Comparison of ENCODE assay signal across 11 cellular contexts in the genomic region with DNA sequence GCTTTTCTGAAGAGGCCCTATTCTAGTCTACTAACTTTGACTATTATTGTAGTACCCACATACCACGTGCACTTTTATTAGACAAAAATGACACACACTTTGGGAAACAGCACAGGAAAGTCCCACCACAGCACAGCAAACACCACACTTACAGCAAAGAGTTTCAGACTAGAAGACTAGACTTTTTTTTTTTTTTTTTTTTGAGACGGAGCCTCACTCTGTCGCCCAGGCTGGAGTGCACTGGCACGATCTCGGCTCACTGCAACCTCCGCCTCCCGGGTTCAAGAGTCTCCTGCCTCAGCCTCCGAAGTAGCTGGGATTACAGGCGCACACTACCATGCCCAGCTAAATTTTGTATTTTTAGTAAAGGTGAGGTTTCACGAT. TPM values are rescaled to one million over a fixed set of nuclear protein-coding genes. Genes with fewer than 3 reads are reported as not detected.
DNase-seq lines count a peak whose midpoint lies in the region; ATAC-seq and TF ChIP-seq lines count a peak whose summit lies in the region.
"Had no signal": no experiment of that assay in that cellular context is flagged by ENCODE, and none has a peak within 500 bp of the region (broad histone marks: within the 10 kb centered on the region; RNA-seq: fewer than 3 reads in every experiment).

No MANE protein-coding gene starts in this region.

- no peaks in the 10 kb centered on the region for H3K9me2 ChIP-seq in GM23338 (ENCODE audit: insufficient read depth)

- H3K27me3 Mint-ChIP-seq in osteocyte (ENCODE audit: unreplicated experiment): no peaks in the 10 kb centered on the region
- peaks cover 13% of the 10 kb centered on the region for H3K27me3 Mint-ChIP-seq in GM23338 (ENCODE audit: insufficient read depth, low read depth, poor library complexity)

- H3K36me3 ChIP-seq in breast epithelium: no peaks in the 10 kb centered on the region
- H3K36me3 ChIP-seq in GM23338 (ENCODE audit: insufficient read depth): 0 out of 2 replicates have a peak, but pooled peaks cover under 1% of the 10 kb centered on the region
- H3K36me3 ChIP-seq: thoracic aorta had no signal

- no peak for TF ChIP-seq CTCF in GM10248 (IDR thresholded peaks at IDR 0.05; ENCODE audit: control extremely low read depth, extremely low read depth, low read depth, missing control alignments)
- no peak for TF ChIP-seq CTCF in breast epithelium (IDR thresholded peaks at IDR 0.05)
- no peak for TF ChIP-seq CTCF in osteocyte (IDR thresholded peaks at IDR 0.05)
- TF ChIP-seq CTCF in GM23338 (conservative IDR thresholded peaks at IDR 0.05; ENCODE audit: low read depth in 2 of 2): no peak

- H3K27ac ChIP-seq in breast epithelium: peak overlapping the region; percentile 33 to 54
- H3K27ac ChIP-seq in GM23338 (ENCODE audit: low read depth): no peak overlapping the region; the same call in 1 of the 2 replicates

- intact Hi-C loops in breast epithelium (cut with DNase I; ENCODE audit: low total_unique reads): no loop called here

- H3K4me1 Mint-ChIP-seq in osteocyte (ENCODE audit: unreplicated experiment) (peaks cover 61% of the 10 kb centered on the region), GM23338 (peaks cover 46% of the 10 kb centered on the region)

- peaks cover 0 to 19% of the 10 kb centered on the region in 2 donors for H3K4me1 ChIP-seq in breast epithelium
- H3K4me1 ChIP-seq in GM23338 (ENCODE audit: insufficient read depth): peaks cover 46% of the 10 kb centered on the region

- H3K27me3 ChIP-seq in breast epithelium (no peaks in the 10 kb centered on the region), GM23338 (ENCODE audit: insufficient read depth) (no peaks in the 10 kb centered on the region)

- no peak overlapping the region for H3K4me2 ChIP-seq in GM23338

- H3K27ac Mint-ChIP-seq in osteocyte (ENCODE audit: unreplicated experiment) (peak overlapping the region; percentile 47), GM23338 (no peak overlapping the region; the same call in 1 of the 2 replicates)

- CTCF ChIA-PET in GM10248 (lab: Yijun Ruan, JAX): interaction anchor here (0.9 to 6.4 kb wide), 5 partner anchors 14 to 136 kb away, joined by 3 to 100 read pairs (median 3); a partner anchor contains a TSS

- DNase-seq in GM10248 (ENCODE audit: extremely low spot score) (peak; percentile 52), breast epithelium (ENCODE audit: low spot score in 2 of 2) (no peak), osteocyte (ENCODE audit: extremely low spot score, unreplicated experiment) (no peak), middle frontal gyrus (ENCODE audit: extremely low spot score, low spot score) (no peak), GM23338 (ENCODE audit: low spot score) (no peak), RKO (ENCODE audit: low spot score) (no peak)
- DNase-seq: NCI-H2227 treated with DMSO at 0.1 percent for 48 hours, right cardiac atrium had no signal

- peak; percentile 42 for ATAC-seq in HG03060 (IDR thresholded peaks at IDR 0.05; ENCODE audit: low read depth, unreplicated experiment)
- no peak for ATAC-seq in GM23338
- no peak for ATAC-seq in HG03520 (IDR thresholded peaks at IDR 0.05; ENCODE audit: unreplicated experiment)
- ATAC-seq: right cardiac atrium had no signal

- H3F3A ChIP-seq in GM23338 (replicated peaks; ENCODE audit: low read depth): peaks cover 7% of the 10 kb centered on the region; the same call in 1 of the 2 replicates

- no peak overlapping the region for H2AFZ ChIP-seq in GM23338

- H3K4me3 ChIP-seq in breast epithelium: no peak overlapping the region
- H3K4me3 ChIP-seq in GM23338: no peak overlapping the region
- H3K4me3 ChIP-seq: thoracic aorta had no signal

- POLR2A ChIA-PET in GM10248 (lab: Yijun Ruan, JAX): interaction anchor here (0.6 kb wide), 1 partner anchor 232 kb away, joined by 3 read pairs; no protein-coding TSS in a partner anchor

- peaks cover 2% of the 10 kb centered on the region for H3K36me3 Mint-ChIP-seq in osteocyte (ENCODE audit: unreplicated experiment)
- peaks cover 19% of the 10 kb centered on the region; the same call in 2 of the 3 replicates for H3K36me3 Mint-ChIP-seq in GM23338 (ENCODE audit: low read depth)

- H3K4me3 Mint-ChIP-seq in osteocyte (ENCODE audit: unreplicated experiment): no peak overlapping the region
- no peak overlapping the region for H3K4me3 Mint-ChIP-seq in GM23338

- peaks cover 98% of the 10 kb centered on the region for H4K20me1 ChIP-seq in GM23338 (replicated peaks; ENCODE audit: insufficient read depth)

- H3K9me3 Mint-ChIP-seq in osteocyte (ENCODE audit: unreplicated experiment): no peaks in the 10 kb centered on the region
- no peaks in the 10 kb centered on the region for H3K9me3 Mint-ChIP-seq in GM23338

- H3K79me2 ChIP-seq in GM23338 (replicated peaks; ENCODE audit: insufficient read depth): peaks cover 100% of the 10 kb centered on the region

- no peak for TF ChIP-seq POLR2A in breast epithelium (IDR thresholded peaks at IDR 0.05)

- no peaks in the 10 kb centered on the region for H3K9me3 ChIP-seq in breast epithelium
- H3K9me3 ChIP-seq: thoracic aorta had no signal

TF ChIP-seq in GM23338, 12 proteins besides CTCF, POLR2A, EP300 and RAD21:
- TF ChIP-seq CREB1 (CRISPR knock-in tag; IDR thresholded peaks at IDR 0.05; ENCODE audit: low read depth) (no peak), STAT1 (IDR thresholded peaks at IDR 0.05; ENCODE audit: unreplicated experiment) (no peak), EZH2 (IDR thresholded peaks at IDR 0.05; ENCODE audit: low read depth, unreplicated experiment) (no peak), EZH2phosphoT487 (IDR thresholded peaks at IDR 0.05; ENCODE audit: unreplicated experiment) (no peak), NANOG (IDR thresholded peaks at IDR 0.05; ENCODE audit: borderline replicate concordance) (no peak), JUNB (IDR thresholded peaks at IDR 0.05; ENCODE audit: unreplicated experiment) (no peak)
- TF ChIP-seq, protein P1, sequence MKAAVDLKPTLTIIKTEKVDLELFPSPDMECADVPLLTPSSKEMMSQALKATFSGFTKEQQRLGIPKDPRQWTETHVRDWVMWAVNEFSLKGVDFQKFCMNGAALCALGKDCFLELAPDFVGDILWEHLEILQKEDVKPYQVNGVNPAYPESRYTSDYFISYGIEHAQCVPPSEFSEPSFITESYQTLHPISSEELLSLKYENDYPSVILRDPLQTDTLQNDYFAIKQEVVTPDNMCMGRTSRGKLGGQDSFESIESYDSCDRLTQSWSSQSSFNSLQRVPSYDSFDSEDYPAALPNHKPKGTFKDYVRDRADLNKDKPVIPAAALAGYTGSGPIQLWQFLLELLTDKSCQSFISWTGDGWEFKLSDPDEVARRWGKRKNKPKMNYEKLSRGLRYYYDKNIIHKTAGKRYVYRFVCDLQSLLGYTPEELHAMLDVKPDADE (IDR thresholded peaks at IDR 0.05): no peak
- TF ChIP-seq, protein P2, sequence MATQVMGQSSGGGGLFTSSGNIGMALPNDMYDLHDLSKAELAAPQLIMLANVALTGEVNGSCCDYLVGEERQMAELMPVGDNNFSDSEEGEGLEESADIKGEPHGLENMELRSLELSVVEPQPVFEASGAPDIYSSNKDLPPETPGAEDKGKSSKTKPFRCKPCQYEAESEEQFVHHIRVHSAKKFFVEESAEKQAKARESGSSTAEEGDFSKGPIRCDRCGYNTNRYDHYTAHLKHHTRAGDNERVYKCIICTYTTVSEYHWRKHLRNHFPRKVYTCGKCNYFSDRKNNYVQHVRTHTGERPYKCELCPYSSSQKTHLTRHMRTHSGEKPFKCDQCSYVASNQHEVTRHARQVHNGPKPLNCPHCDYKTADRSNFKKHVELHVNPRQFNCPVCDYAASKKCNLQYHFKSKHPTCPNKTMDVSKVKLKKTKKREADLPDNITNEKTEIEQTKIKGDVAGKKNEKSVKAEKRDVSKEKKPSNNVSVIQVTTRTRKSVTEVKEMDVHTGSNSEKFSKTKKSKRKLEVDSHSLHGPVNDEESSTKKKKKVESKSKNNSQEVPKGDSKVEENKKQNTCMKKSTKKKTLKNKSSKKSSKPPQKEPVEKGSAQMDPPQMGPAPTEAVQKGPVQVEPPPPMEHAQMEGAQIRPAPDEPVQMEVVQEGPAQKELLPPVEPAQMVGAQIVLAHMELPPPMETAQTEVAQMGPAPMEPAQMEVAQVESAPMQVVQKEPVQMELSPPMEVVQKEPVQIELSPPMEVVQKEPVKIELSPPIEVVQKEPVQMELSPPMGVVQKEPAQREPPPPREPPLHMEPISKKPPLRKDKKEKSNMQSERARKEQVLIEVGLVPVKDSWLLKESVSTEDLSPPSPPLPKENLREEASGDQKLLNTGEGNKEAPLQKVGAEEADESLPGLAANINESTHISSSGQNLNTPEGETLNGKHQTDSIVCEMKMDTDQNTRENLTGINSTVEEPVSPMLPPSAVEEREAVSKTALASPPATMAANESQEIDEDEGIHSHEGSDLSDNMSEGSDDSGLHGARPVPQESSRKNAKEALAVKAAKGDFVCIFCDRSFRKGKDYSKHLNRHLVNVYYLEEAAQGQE (IDR thresholded peaks at IDR 0.05; ENCODE audit: unreplicated experiment): no peak

RNA-seq across cellular contexts. Expression of a gene that starts 20.1 kb away (rescaled TPM):
- total RNA-seq in breast epithelium (100 to 1,000 TPM; 481 to 610 (median 518) TPM), osteocyte (458 and 476 TPM in 2 replicates)
- 1,251 and 1,409 TPM in 2 replicates for total RNA-seq in GM23338 (2014; rRNA removed; shearing (Covaris generic))
- polyA plus RNA-seq in GM23338 (2016; fragmentation: Nextera tagmentation; extraction: Ambion mirVana): 1,271 and 1,283 TPM in 2 replicates
